ENCODE assay signal across 25 cellular contexts in the genomic region with DNA sequence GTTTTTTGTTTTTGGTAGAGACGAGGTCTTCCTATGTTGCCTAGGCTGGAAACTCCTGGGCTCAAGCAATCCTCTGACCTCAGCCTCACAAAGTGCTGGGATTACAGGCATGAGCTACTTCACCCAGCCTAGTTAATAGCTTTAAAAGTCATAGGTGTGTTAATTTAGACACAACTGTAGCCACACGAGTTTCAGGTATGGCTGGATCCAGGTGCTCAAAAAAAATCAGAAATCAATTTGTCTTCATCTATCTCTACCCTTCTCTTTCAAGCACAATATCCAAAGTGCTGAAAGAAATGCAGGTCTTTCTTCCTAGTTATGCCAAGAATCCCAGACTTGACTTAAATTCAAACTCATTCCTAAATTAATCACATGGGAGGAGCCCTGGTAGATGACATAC.
"Had no signal": no experiment of that assay in that cellular context is flagged by ENCODE, and none has a peak within 500 bp of the region (broad histone marks: within the 10 kb centered on the region; RNA-seq: fewer than 3 reads in every experiment).

No MANE protein-coding gene starts in this region.

- DNase-seq: naive thymus-derived CD4-positive, alpha-beta T cell; natural killer cell; pancreas; retina; sigmoid colon; small intestine; stimulated activated CD4-positive, alpha-beta T cell treated with anti-CD3 and anti-CD28 coated beads, Interleukin-15, amount 100 ng/mL, for 24 hours; stimulated activated CD4-positive, alpha-beta T cell treated with anti-CD3 and anti-CD28 coated beads, Interleukin-2, amount 100 ng/mL, for 24 hours; stimulated activated CD4-positive, alpha-beta T cell treated with anti-CD3 and anti-CD28 coated beads, Interleukin-2, amount 100 ng/mL, for 48 hours; stimulated activated CD4-positive, alpha-beta T cell treated with anti-CD3 and anti-CD28 coated beads, Interleukin-4, amount 100 ng/mL, for 24 hours; stimulated activated CD8-positive, alpha-beta memory T cell treated with anti-CD3 and anti-CD28 coated beads, Interleukin-4, amount 100 ng/mL, for 48 hours; stimulated activated naive B cell treated with anti-CD40 and anti-IgM and Interleukin-4, amounts not matched to agents 10 μg/mL and 1 μg/mL and 100 μg/mL, for 72 hours; stimulated activated naive CD4-positive, alpha-beta T cell treated with Interleukin-2 at 50 U/mL for 16 hours; testis; tibial artery; transverse colon; upper lobe of left lung had no signal

- H3K4me3 ChIP-seq: pancreas, prostate gland, right atrium auricular region, sigmoid colon, suprapubic skin, testis, tibial artery, transverse colon, upper lobe of left lung, vagina had no signal

- H3K36me3 ChIP-seq: neutrophil, pancreas, prostate gland, right atrium auricular region, sigmoid colon, suprapubic skin, tibial artery, transverse colon, upper lobe of left lung, vagina had no signal

- H3K9me3 Mint-ChIP-seq: naive thymus-derived CD4-positive, alpha-beta T cell; natural killer cell; nephron; stimulated activated naive B cell treated with anti-CD40 and anti-IgM and Interleukin-4, amounts not matched to agents 10 μg/mL and 1 μg/mL and 100 μg/mL, for 72 hours; stimulated activated naive CD8-positive, alpha-beta T cell treated with anti-CD3 and anti-CD28 coated beads, Interleukin-15, Interleukin-2, amounts not matched to agents 100 ng/mL and 50 ng/mL, for 24 hours had no signal

- H3K4me3 Mint-ChIP-seq: naive thymus-derived CD4-positive, alpha-beta T cell; natural killer cell; nephron; stimulated activated naive B cell treated with anti-CD40 and anti-IgM and Interleukin-4, amounts not matched to agents 10 μg/mL and 1 μg/mL and 100 μg/mL, for 72 hours; stimulated activated naive CD8-positive, alpha-beta T cell treated with anti-CD3 and anti-CD28 coated beads, Interleukin-15, Interleukin-2, amounts not matched to agents 100 ng/mL and 50 ng/mL, for 24 hours had no signal

- FAIRE-seq: pancreas, small intestine, urothelium cell line had no signal

- H3K27me3 Mint-ChIP-seq: stimulated activated naive B cell treated with anti-CD40 and anti-IgM and Interleukin-4, amounts not matched to agents 10 μg/mL and 1 μg/mL and 100 μg/mL, for 72 hours; stimulated activated naive CD8-positive, alpha-beta T cell treated with anti-CD3 and anti-CD28 coated beads, Interleukin-15, Interleukin-2, amounts not matched to agents 100 ng/mL and 50 ng/mL, for 24 hours had no signal

- H3K4me1 ChIP-seq: prostate gland, right atrium auricular region, testis, vagina had no signal

- H3K27ac Mint-ChIP-seq: naive thymus-derived CD4-positive, alpha-beta T cell; natural killer cell; stimulated activated naive B cell treated with anti-CD40 and anti-IgM and Interleukin-4, amounts not matched to agents 10 μg/mL and 1 μg/mL and 100 μg/mL, for 72 hours; stimulated activated naive CD8-positive, alpha-beta T cell treated with anti-CD3 and anti-CD28 coated beads, Interleukin-15, Interleukin-2, amounts not matched to agents 100 ng/mL and 50 ng/mL, for 24 hours had no signal

- H3K9me3 ChIP-seq: neutrophil, pancreas, prostate gland, right atrium auricular region, sigmoid colon, suprapubic skin, testis, tibial artery, transverse colon, upper lobe of left lung, vagina had no signal

- H3K27ac ChIP-seq: neutrophil, pancreas, right atrium auricular region, sigmoid colon, suprapubic skin, testis, tibial artery, transverse colon, upper lobe of left lung, vagina had no signal

- H3K27me3 ChIP-seq: neutrophil, pancreas, right atrium auricular region, sigmoid colon, suprapubic skin, testis, tibial artery, transverse colon, upper lobe of left lung, vagina had no signal

- H3K36me3 Mint-ChIP-seq: naive thymus-derived CD4-positive, alpha-beta T cell; natural killer cell; stimulated activated naive B cell treated with anti-CD40 and anti-IgM and Interleukin-4, amounts not matched to agents 10 μg/mL and 1 μg/mL and 100 μg/mL, for 72 hours had no signal

- H3K4me1 Mint-ChIP-seq: natural killer cell had no signal
